Comparison of ENCODE assay signal across 1 cellular context in the genomic region with DNA sequence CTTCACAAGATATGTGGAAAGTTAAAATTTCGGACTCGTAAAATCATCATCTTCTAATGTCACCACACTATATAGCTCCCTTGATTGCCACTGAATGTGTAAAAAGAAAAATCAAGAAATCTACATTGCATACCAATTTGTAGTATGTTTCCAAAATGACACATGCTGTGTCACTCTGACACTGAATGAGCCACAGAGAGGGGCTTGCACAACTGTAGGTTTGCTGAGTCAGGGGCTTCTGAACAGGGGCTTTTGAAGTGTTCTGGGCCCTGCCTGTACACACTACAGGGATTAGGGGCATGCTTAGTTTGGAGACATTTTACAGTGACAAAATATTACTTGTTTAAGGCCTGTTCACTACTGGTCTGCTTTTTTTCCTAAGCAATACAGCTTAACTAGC.
TF ChIP-seq lines count a peak whose summit lies in the region.

No MANE protein-coding gene starts in this region.

TF ChIP-seq in A549, 52 proteins besides CTCF, POLR2A, EP300 and RAD21 (continued from another document):
- TF ChIP-seq, protein P1, sequence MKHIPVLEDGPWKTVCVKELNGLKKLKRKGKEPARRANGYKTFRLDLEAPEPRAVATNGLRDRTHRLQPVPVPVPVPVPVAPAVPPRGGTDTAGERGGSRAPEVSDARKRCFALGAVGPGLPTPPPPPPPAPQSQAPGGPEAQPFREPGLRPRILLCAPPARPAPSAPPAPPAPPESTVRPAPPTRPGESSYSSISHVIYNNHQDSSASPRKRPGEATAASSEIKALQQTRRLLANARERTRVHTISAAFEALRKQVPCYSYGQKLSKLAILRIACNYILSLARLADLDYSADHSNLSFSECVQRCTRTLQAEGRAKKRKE (CRISPR knock-in tag; IDR thresholded peaks at IDR 0.05; ENCODE audit: low read depth) = no peak
